In genomic region chr3:99678926-99679325, GRCh38 we compare ENCODE assay signal across 20 cellular contexts. TPM values are rescaled to one million over a fixed set of nuclear protein-coding genes. Genes with fewer than 3 reads are reported as not detected.
DNase-seq lines count a peak whose midpoint lies in the region; ATAC-seq and TF ChIP-seq lines count a peak whose summit lies in the region.
"Had no signal": no experiment of that assay in that cellular context is flagged by ENCODE, and none has a peak within 500 bp of the region (broad histone marks: within the 10 kb centered on the region; RNA-seq: fewer than 3 reads in every experiment).

No MANE protein-coding gene starts in this region.

- H3K56ac ChIP-seq in mesendoderm (ENCODE audit: low read length) = no peak overlapping the region

- H3K79me2 ChIP-seq in osteoblast (ENCODE audit: insufficient read depth, low read length) (peaks cover 67% of the 10 kb centered on the region), mesendoderm (ENCODE audit: control insufficient read depth, insufficient read depth, low read length) (no peaks in the 10 kb centered on the region)

- H3K27ac ChIP-seq in left ventricle myocardium inferior (replicated peaks) = peak overlapping the region; percentile 76
- peak overlapping the region; percentile 92 for H3K27ac ChIP-seq in osteoblast (ENCODE audit: low read depth, low read length)
- H3K27ac ChIP-seq in mesendoderm (ENCODE audit: low read depth, low read length) = no peak overlapping the region
- H3K27ac ChIP-seq: BLaER1 treated with 17β-estradiol and CSF1 and Interleukin-3, amounts not matched to agents 10 nM and 100 nM; PC-9 had no signal

- no peak overlapping the region for H3K4me2 ChIP-seq in osteoblast (ENCODE audit: insufficient read depth, low read length)
- no peak overlapping the region for H3K4me2 ChIP-seq in mesendoderm (ENCODE audit: low read length)
- H3K4me2 ChIP-seq: BLaER1 treated with 17β-estradiol and CSF1 and Interleukin-3, amounts not matched to agents 10 nM and 100 nM; PC-9 had no signal

- peaks cover 23% of the 10 kb centered on the region for H4K20me1 ChIP-seq in osteoblast (ENCODE audit: insufficient read depth, low read length)
- H4K20me1 ChIP-seq: BLaER1 treated with 17β-estradiol and CSF1 and Interleukin-3, amounts not matched to agents 10 nM and 100 nM had no signal

- no peaks in the 10 kb centered on the region for H3K36me3 ChIP-seq in left ventricle myocardium inferior
- H3K36me3 ChIP-seq in osteoblast (ENCODE audit: insufficient read depth, low read length) = peaks cover 69% of the 10 kb centered on the region
- H3K36me3 ChIP-seq in mesendoderm (ENCODE audit: control insufficient read depth, insufficient read depth, low read length) = no peaks in the 10 kb centered on the region
- H3K36me3 ChIP-seq: BLaER1 treated with 17β-estradiol and CSF1 and Interleukin-3, amounts not matched to agents 10 nM and 100 nM had no signal

- H3K27me3 ChIP-seq in left ventricle myocardium inferior (ENCODE audit: low read depth) = no peaks in the 10 kb centered on the region
- H3K27me3 ChIP-seq in osteoblast (ENCODE audit: insufficient read depth, low read length) = no peaks in the 10 kb centered on the region
- H3K27me3 ChIP-seq in mesendoderm (ENCODE audit: insufficient read depth, low read length, poor library complexity) = no peaks in the 10 kb centered on the region
- H3K27me3 ChIP-seq: BLaER1 treated with 17β-estradiol and CSF1 and Interleukin-3, amounts not matched to agents 10 nM and 100 nM had no signal

- H4K5ac ChIP-seq in mesendoderm (ENCODE audit: low read length) = no peak overlapping the region

- DNase-seq in Right ventricle myocardium superior = no peak
- no peak for DNase-seq in left cardiac atrium
- DNase-seq in left ventricle myocardium inferior = no peak
- DNase-seq in osteoblast (ENCODE audit: insufficient read length, low spot score, missing footprints) = no peak
- no peak for DNase-seq in NCI-H1694 (lab: John Stamatoyannopoulos, UW)
- DNase-seq in mesendoderm = no peak
- DNase-seq in NOMO-1 treated with DMSO at 0.1 percent for 48 hours (lab: John Stamatoyannopoulos, UW; ENCODE audit: unreplicated experiment) = no peak
- DNase-seq in cortex of kidney (lab: John Stamatoyannopoulos, UW) = no peak
- DNase-seq: DMS 273 treated with DMSO at 0.1 percent for 48 hours, GDM1, HFFc6, KG1, NCI-H1436 treated with DMSO at 0.1 percent for 48 hours, NCI-H2081 treated with DMSO at 0.1 percent for 48 hours, NCI-H510A treated with DMSO at 0.1 percent for 48 hours, NCI-H82, PC-9, SHP77 had no signal

- H3K9ac ChIP-seq in mesendoderm (ENCODE audit: low read length) = no peak overlapping the region
- H3K9ac ChIP-seq: BLaER1 treated with 17β-estradiol and CSF1 and Interleukin-3, amounts not matched to agents 10 nM and 100 nM had no signal

- WGBS in mesendoderm (ENCODE audit: extremely low coverage, insufficient coverage, low lambda C conversion rate) = no CpG with 5 or more reads among the region's 3 CpGs

- TF ChIP-seq CTCF in left ventricle myocardium inferior (IDR thresholded peaks at IDR 0.05; ENCODE audit: borderline replicate concordance) (no peak), osteoblast (IDR thresholded peaks at IDR 0.05; ENCODE audit: extremely low read depth, low read depth, low read length) (no peak)

- no peak overlapping the region for H3K23ac ChIP-seq in mesendoderm (ENCODE audit: low read length)

- H3K4me1 ChIP-seq in left ventricle myocardium inferior (peaks cover 10% of the 10 kb centered on the region), osteoblast (ENCODE audit: insufficient read depth, low read length) (peaks cover 52% of the 10 kb centered on the region), mesendoderm (ENCODE audit: control insufficient read depth, low read depth, low read length) (no peaks in the 10 kb centered on the region)
- H3K4me1 ChIP-seq: BLaER1 treated with 17β-estradiol and CSF1 and Interleukin-3, amounts not matched to agents 10 nM and 100 nM had no signal

- H2BK120ac ChIP-seq in mesendoderm (ENCODE audit: low read depth, low read length) = no peak overlapping the region

- no peak overlapping the region for H2AFZ ChIP-seq in osteoblast (ENCODE audit: low read length)
- H2AFZ ChIP-seq: PC-9 had no signal

- no peak overlapping the region for H2AK5ac ChIP-seq in mesendoderm (ENCODE audit: low read length)

- no peaks in the 10 kb centered on the region for H3K9me3 ChIP-seq in left ventricle myocardium inferior (replicated peaks)
- no peaks in the 10 kb centered on the region for H3K9me3 ChIP-seq in osteoblast (ENCODE audit: low read depth, low read length)
- H3K9me3 ChIP-seq: BLaER1 treated with 17β-estradiol and CSF1 and Interleukin-3, amounts not matched to agents 10 nM and 100 nM had no signal

- no peak overlapping the region for H3K4me3 ChIP-seq in left ventricle myocardium inferior
- H3K4me3 ChIP-seq in osteoblast (ENCODE audit: insufficient read depth, low read length) = no peak overlapping the region
- H3K4me3 ChIP-seq in mesendoderm (ENCODE audit: low read length) = no peak overlapping the region
- H3K4me3 ChIP-seq: BLaER1 treated with 17β-estradiol and CSF1 and Interleukin-3, amounts not matched to agents 10 nM and 100 nM; GM12878; PC-9 had no signal

- no peak overlapping the region for H4K8ac ChIP-seq in mesendoderm (ENCODE audit: low read depth, low read length)

- H3K79me1 ChIP-seq in mesendoderm (ENCODE audit: low read length) = no peaks in the 10 kb centered on the region

- peak; percentile 54 for ATAC-seq in Right ventricle myocardium superior (ENCODE audit: poor library complexity)
- ATAC-seq in left cardiac atrium = no peak
- ATAC-seq: GM12878 had no signal

- H2BK5ac ChIP-seq in mesendoderm (ENCODE audit: low read length) = no peak overlapping the region

- H3K18ac ChIP-seq in mesendoderm (ENCODE audit: low read length) = no peak overlapping the region

- intact Hi-C loops in Right ventricle myocardium superior (cut with DNase I) = no loop called here
- intact Hi-C loops in left cardiac atrium (cut with DNase I) = no loop called here
- intact Hi-C loops in left ventricle myocardium inferior (cut with micrococcal nuclease) = no loop called here

- no peak overlapping the region for H3K4ac ChIP-seq in mesendoderm (ENCODE audit: low read depth, low read length)

- H2BK15ac ChIP-seq in mesendoderm (replicated peaks; ENCODE audit: low read depth) = no peak overlapping the region

RNA-seq across cellular contexts. Expression of gene COL8A1, which starts 40.5 kb away (rescaled TPM):
- 9.4 TPM for total RNA-seq in Right ventricle myocardium superior
- total RNA-seq in left cardiac atrium = 10 to 100 TPM; 19.4 to 35.8 TPM
- 16.4 TPM for total RNA-seq in left ventricle myocardium inferior
- total RNA-seq in osteoblast = 311 and 720 TPM in 2 replicates
- polyA plus RNA-seq in mesendoderm (2013, experiment 1 of 2) = 0.20 TPM
- polyA plus RNA-seq in mesendoderm (2013, experiment 2 of 2) = 0.24 TPM
